In the genomic region with DNA sequence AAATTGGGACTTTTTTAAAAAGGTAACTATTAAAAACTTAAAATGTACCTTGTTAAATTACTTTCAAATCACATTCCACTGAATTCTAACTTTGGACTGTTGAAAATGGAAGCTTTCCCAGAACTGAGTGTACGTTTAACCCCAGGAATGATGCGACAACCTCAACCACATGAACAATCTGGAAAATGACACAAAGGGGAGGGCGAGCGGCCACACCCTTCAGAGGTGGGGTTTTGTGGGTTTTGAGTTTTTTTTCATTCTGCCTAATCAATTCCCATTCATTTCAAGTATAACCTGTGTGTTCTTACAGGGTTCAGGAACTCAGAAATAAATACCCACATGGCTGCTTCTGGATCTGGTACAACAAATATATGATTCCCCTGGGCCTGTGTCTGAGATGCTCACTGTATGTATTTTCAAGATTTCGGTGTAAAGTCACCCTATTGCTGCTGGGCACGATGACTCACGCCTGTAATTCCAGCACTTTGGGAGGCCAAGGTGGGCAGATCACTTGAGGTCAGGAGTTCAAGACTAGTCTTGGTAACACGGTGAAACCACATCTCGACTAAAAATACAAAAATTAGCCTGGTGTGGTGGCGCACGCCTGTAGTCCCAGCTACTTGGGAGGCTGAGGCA, we compare ENCODE assay signal across 1 cellular context.
TF ChIP-seq lines count a peak whose summit lies in the region.

No MANE protein-coding gene starts in this region.

TF ChIP-seq in A549, 52 proteins besides CTCF, POLR2A, EP300 and RAD21 (continued from another document):
- TF ChIP-seq, protein P1, sequence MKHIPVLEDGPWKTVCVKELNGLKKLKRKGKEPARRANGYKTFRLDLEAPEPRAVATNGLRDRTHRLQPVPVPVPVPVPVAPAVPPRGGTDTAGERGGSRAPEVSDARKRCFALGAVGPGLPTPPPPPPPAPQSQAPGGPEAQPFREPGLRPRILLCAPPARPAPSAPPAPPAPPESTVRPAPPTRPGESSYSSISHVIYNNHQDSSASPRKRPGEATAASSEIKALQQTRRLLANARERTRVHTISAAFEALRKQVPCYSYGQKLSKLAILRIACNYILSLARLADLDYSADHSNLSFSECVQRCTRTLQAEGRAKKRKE (CRISPR knock-in tag; IDR thresholded peaks at IDR 0.05; ENCODE audit: low read depth): no peak
- TF ChIP-seq, protein P2, sequence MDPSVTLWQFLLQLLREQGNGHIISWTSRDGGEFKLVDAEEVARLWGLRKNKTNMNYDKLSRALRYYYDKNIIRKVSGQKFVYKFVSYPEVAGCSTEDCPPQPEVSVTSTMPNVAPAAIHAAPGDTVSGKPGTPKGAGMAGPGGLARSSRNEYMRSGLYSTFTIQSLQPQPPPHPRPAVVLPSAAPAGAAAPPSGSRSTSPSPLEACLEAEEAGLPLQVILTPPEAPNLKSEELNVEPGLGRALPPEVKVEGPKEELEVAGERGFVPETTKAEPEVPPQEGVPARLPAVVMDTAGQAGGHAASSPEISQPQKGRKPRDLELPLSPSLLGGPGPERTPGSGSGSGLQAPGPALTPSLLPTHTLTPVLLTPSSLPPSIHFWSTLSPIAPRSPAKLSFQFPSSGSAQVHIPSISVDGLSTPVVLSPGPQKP (IDR thresholded peaks at IDR 0.05; ENCODE audit: low read depth, low read length): no peak
- TF ChIP-seq, protein P3, sequence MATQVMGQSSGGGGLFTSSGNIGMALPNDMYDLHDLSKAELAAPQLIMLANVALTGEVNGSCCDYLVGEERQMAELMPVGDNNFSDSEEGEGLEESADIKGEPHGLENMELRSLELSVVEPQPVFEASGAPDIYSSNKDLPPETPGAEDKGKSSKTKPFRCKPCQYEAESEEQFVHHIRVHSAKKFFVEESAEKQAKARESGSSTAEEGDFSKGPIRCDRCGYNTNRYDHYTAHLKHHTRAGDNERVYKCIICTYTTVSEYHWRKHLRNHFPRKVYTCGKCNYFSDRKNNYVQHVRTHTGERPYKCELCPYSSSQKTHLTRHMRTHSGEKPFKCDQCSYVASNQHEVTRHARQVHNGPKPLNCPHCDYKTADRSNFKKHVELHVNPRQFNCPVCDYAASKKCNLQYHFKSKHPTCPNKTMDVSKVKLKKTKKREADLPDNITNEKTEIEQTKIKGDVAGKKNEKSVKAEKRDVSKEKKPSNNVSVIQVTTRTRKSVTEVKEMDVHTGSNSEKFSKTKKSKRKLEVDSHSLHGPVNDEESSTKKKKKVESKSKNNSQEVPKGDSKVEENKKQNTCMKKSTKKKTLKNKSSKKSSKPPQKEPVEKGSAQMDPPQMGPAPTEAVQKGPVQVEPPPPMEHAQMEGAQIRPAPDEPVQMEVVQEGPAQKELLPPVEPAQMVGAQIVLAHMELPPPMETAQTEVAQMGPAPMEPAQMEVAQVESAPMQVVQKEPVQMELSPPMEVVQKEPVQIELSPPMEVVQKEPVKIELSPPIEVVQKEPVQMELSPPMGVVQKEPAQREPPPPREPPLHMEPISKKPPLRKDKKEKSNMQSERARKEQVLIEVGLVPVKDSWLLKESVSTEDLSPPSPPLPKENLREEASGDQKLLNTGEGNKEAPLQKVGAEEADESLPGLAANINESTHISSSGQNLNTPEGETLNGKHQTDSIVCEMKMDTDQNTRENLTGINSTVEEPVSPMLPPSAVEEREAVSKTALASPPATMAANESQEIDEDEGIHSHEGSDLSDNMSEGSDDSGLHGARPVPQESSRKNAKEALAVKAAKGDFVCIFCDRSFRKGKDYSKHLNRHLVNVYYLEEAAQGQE (IDR thresholded peaks at IDR 0.05): no peak
- TF ChIP-seq GATA3 (IDR thresholded peaks at IDR 0.05; ENCODE audit: borderline replicate concordance) (no peak), NPAS2 (CRISPR knock-in tag; IDR thresholded peaks at IDR 0.05; ENCODE audit: borderline replicate concordance) (no peak), RFX5 (IDR thresholded peaks at IDR 0.05) (no peak)
